22 cellular contexts compared by ENCODE assay signal in the genomic region with DNA sequence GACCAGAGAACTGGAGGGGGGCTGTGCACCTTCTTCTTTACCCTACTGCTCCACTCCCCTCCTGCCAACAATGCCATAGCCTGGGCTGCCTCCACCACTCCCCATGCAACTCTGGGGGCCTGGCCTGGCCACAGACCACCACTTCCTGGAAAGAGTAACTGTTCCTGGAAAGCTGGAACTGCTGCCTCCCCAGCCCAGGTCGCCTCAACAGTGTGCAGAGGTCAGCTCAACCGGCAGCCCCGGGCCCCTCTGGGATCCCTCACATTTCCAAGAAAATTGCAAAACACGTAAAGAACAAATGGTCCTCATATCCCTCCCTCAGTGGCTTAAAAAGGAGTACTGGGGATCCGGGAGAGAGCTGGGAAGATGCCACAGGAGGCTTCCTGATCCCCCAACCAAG. TPM values are rescaled to one million over a fixed set of nuclear protein-coding genes. Genes with fewer than 3 reads are reported as not detected.
DNase-seq lines count a peak whose midpoint lies in the region; ATAC-seq and TF ChIP-seq lines count a peak whose summit lies in the region.
"Had no signal": no experiment of that assay in that cellular context is flagged by ENCODE, and none has a peak within 500 bp of the region (broad histone marks: within the 10 kb centered on the region; RNA-seq: fewer than 3 reads in every experiment).

No MANE protein-coding gene starts in this region.

- no peak overlapping the region for H3K23ac ChIP-seq in neuronal stem cell (ENCODE audit: low read depth, low read length, poor library complexity)

- H3K18ac ChIP-seq in neuronal stem cell (ENCODE audit: low read length), result peak overlapping the region; percentile 70

- H3K4me1 ChIP-seq in right atrium auricular region (no peaks in the 10 kb centered on the region), HEK293 (ENCODE audit: control insufficient read depth, insufficient read depth, low read length) (no peaks in the 10 kb centered on the region), neuronal stem cell (ENCODE audit: control insufficient read depth in 2 of 2, insufficient read depth in 1 of 2, low read depth in 1 of 2, low read length in 2 of 2) (peaks cover 0 to 2% of the 10 kb centered on the region in 2 donors)
- peaks cover 51 to 71% (median 67%) of the 10 kb centered on the region in 10 experiments for H3K4me1 ChIP-seq in BLaER1 treated with 17β-estradiol and CSF1 and Interleukin-3, amounts not matched to agents 10 nM and 100 nM

- no peaks in the 10 kb centered on the region for H4K20me1 ChIP-seq in BLaER1 treated with 17β-estradiol and CSF1 and Interleukin-3, amounts not matched to agents 10 nM and 100 nM

- H3K36me3 Mint-ChIP-seq in activated CD4-positive, alpha-beta T cell treated with anti-CD3 and anti-CD28 coated beads, Interleukin-2, amount 10 ng/mL, durations not matched to agents 24 days and 14 days (ENCODE audit: low read depth), result no peaks in the 10 kb centered on the region
- no peaks in the 10 kb centered on the region for H3K36me3 Mint-ChIP-seq in activated naive CD4-positive, alpha-beta T cell treated with anti-CD3 and anti-CD28 coated beads, Interleukin-2, amount 10 ng/mL, durations not matched to agents 7 days and 5 days
- H3K36me3 Mint-ChIP-seq: CD4-positive, CD25-positive, alpha-beta regulatory T cell; CD8-positive, alpha-beta memory T cell had no signal

- H3K79me1 ChIP-seq in neuronal stem cell (ENCODE audit: low read depth, low read length), result no peaks in the 10 kb centered on the region

- H3K27me3 ChIP-seq in right atrium auricular region, result no peaks in the 10 kb centered on the region
- H3K27me3 ChIP-seq in BLaER1 treated with 17β-estradiol and CSF1 and Interleukin-3, amounts not matched to agents 10 nM and 100 nM, result 0 out of 22 replicates have a peak, but pooled peaks cover 0 to 16% (median 0%) of the 10 kb centered on the region in 11 experiments
- peaks cover 0 to 7% (median 3%) of the 10 kb centered on the region in 3 experiments for H3K27me3 ChIP-seq in neuronal stem cell (ENCODE audit: control insufficient read depth in 3 of 3, insufficient read depth in 3 of 3, low read depth in 1 of 3, low read length in 3 of 3)

- no CpG with 5 or more reads among the region's 5 CpGs for WGBS in neuronal stem cell (ENCODE audit: extremely low coverage in 2 of 2, insufficient read length in 2 of 2, insufficient replicate concordance in 1 of 2), 2 donors

- no peak overlapping the region for H4K91ac ChIP-seq in neuronal stem cell (ENCODE audit: low read depth, low read length, poor library complexity)

- H2BK12ac ChIP-seq in neuronal stem cell (ENCODE audit: low read length), result no peak overlapping the region

- H3K4me3 ChIP-seq in right atrium auricular region (no peak overlapping the region), HEK293 (ENCODE audit: low read depth, low read length) (no peak overlapping the region), neuronal stem cell (ENCODE audit: low read length in 2 of 2) (no peak overlapping the region)
- no peak overlapping the region for H3K4me3 ChIP-seq in BLaER1 treated with 17β-estradiol and CSF1 and Interleukin-3, amounts not matched to agents 10 nM and 100 nM
- H3K4me3 ChIP-seq: GM12878, GM23248 had no signal

- no peaks in the 10 kb centered on the region for H3K9me3 Mint-ChIP-seq in activated CD4-positive, alpha-beta T cell treated with anti-CD3 and anti-CD28 coated beads, Interleukin-2, amount 10 ng/mL, durations not matched to agents 24 days and 14 days
- peaks cover 4% of the 10 kb centered on the region for H3K9me3 Mint-ChIP-seq in activated naive CD4-positive, alpha-beta T cell treated with anti-CD3 and anti-CD28 coated beads, Interleukin-2, amount 10 ng/mL, durations not matched to agents 7 days and 5 days

- peak overlapping the region in 1 of 11 experiments; percentile 24; a peak in 2 of 22 replicates for H3K9ac ChIP-seq in BLaER1 treated with 17β-estradiol and CSF1 and Interleukin-3, amounts not matched to agents 10 nM and 100 nM
- H3K9ac ChIP-seq in neuronal stem cell (ENCODE audit: low read depth, low read length, poor library complexity), result no peak overlapping the region
- H3K9ac ChIP-seq: GM23248 had no signal

- H3K27ac Mint-ChIP-seq in activated CD4-positive, alpha-beta T cell treated with anti-CD3 and anti-CD28 coated beads, Interleukin-2, amount 10 ng/mL, durations not matched to agents 24 days and 14 days, result no peak overlapping the region
- no peak overlapping the region for H3K27ac Mint-ChIP-seq in activated naive CD4-positive, alpha-beta T cell treated with anti-CD3 and anti-CD28 coated beads, Interleukin-2, amount 10 ng/mL, durations not matched to agents 7 days and 5 days
- H3K27ac Mint-ChIP-seq: CD4-positive, CD25-positive, alpha-beta regulatory T cell; HFFc6 had no signal

- no peak overlapping the region for H3K4ac ChIP-seq in neuronal stem cell (ENCODE audit: low read length)

- H2BK15ac ChIP-seq in neuronal stem cell (ENCODE audit: low read length), result peak overlapping the region; percentile 33

- intact Hi-C loops in Right ventricle myocardium superior (cut with DNase I), result no loop called here
- intact Hi-C loops in activated CD4-positive, alpha-beta T cell treated with anti-CD3 and anti-CD28 coated beads, Interleukin-2, amount 10 ng/mL, durations not matched to agents 24 days and 14 days (cut with micrococcal nuclease), result no loop called here

- H3K36me3 ChIP-seq in right atrium auricular region, result no peaks in the 10 kb centered on the region
- no peaks in the 10 kb centered on the region for H3K36me3 ChIP-seq in BLaER1 treated with 17β-estradiol and CSF1 and Interleukin-3, amounts not matched to agents 10 nM and 100 nM
- no peaks in the 10 kb centered on the region for H3K36me3 ChIP-seq in HEK293 (ENCODE audit: control insufficient read depth in 2 of 2, insufficient read depth in 1 of 2, low read length in 2 of 2)
- no peaks in the 10 kb centered on the region for H3K36me3 ChIP-seq in neuronal stem cell (replicated peaks in 1 of 2; ENCODE audit: control insufficient read depth in 2 of 2, insufficient read depth in 2 of 2, low read length in 2 of 2)

- ATAC-seq in Right ventricle myocardium superior (ENCODE audit: poor library complexity) (peak; percentile 52), HG03432 (IDR thresholded peaks at IDR 0.05; ENCODE audit: unreplicated experiment) (no peak)
- ATAC-seq: GM12878 had no signal

- DNase-seq in Right ventricle myocardium superior, result no peak
- DNase-seq in right atrium auricular region (ENCODE audit: low spot score), result no peak
- no peak for DNase-seq in neuronal stem cell (ENCODE audit: low spot score)
- no peak for DNase-seq in activated CD4-positive, alpha-beta T cell treated with anti-CD3 and anti-CD28 coated beads, Interleukin-2, amount 10 ng/mL, durations not matched to agents 24 days and 14 days
- no peak for DNase-seq in activated naive CD4-positive, alpha-beta T cell treated with anti-CD3 and anti-CD28 coated beads, Interleukin-2, amount 10 ng/mL, durations not matched to agents 7 days and 5 days
- DNase-seq: 8988T; C1 segment of cervical spinal cord; Caco-2; CD4-positive, CD25-positive, alpha-beta regulatory T cell; CD8-positive, alpha-beta memory T cell; GM23248; HCEC 1CT; HFFc6; KG1 had no signal

- POLR2A ChIA-PET in HEK293 (lab: Yijun Ruan, JAX), result no interaction called here

- H3K4me2 ChIP-seq in BLaER1 treated with 17β-estradiol and CSF1 and Interleukin-3, amounts not matched to agents 10 nM and 100 nM, result peak overlapping the region; percentile 57 to 95 (median 90)
- H3K4me2 ChIP-seq in neuronal stem cell (ENCODE audit: insufficient read depth, low read length, poor library complexity, severe bottlenecking), result no peak overlapping the region

- no peak overlapping the region for H2BK5ac ChIP-seq in neuronal stem cell (ENCODE audit: low read length)

- peaks cover 11% of the 10 kb centered on the region for H3K4me1 Mint-ChIP-seq in activated CD4-positive, alpha-beta T cell treated with anti-CD3 and anti-CD28 coated beads, Interleukin-2, amount 10 ng/mL, durations not matched to agents 24 days and 14 days
- H3K4me1 Mint-ChIP-seq in activated naive CD4-positive, alpha-beta T cell treated with anti-CD3 and anti-CD28 coated beads, Interleukin-2, amount 10 ng/mL, durations not matched to agents 7 days and 5 days, result peaks cover 24% of the 10 kb centered on the region

- H2AK5ac ChIP-seq in neuronal stem cell (ENCODE audit: low read depth, low read length), result peak overlapping the region; percentile 99

- CTCF ChIA-PET in HEK293 (lab: Yijun Ruan, JAX), result no interaction called here
- CTCF ChIA-PET in activated naive CD4-positive, alpha-beta T cell treated with anti-CD3 and anti-CD28 coated beads, Interleukin-2, amount 10 ng/mL, durations not matched to agents 7 days and 5 days (lab: Charles Lee), result no interaction called here

- H3K14ac ChIP-seq in neuronal stem cell (ENCODE audit: low read length), result no peak overlapping the region

- H3K27me3 Mint-ChIP-seq in activated CD4-positive, alpha-beta T cell treated with anti-CD3 and anti-CD28 coated beads, Interleukin-2, amount 10 ng/mL, durations not matched to agents 24 days and 14 days, result no peaks in the 10 kb centered on the region
- peaks cover 60% of the 10 kb centered on the region for H3K27me3 Mint-ChIP-seq in activated naive CD4-positive, alpha-beta T cell treated with anti-CD3 and anti-CD28 coated beads, Interleukin-2, amount 10 ng/mL, durations not matched to agents 7 days and 5 days

- H2BK120ac ChIP-seq in neuronal stem cell (ENCODE audit: low read depth, low read length), result no peak overlapping the region

- H3K27ac ChIP-seq in right atrium auricular region (no peak overlapping the region), HEK293 (ENCODE audit: extremely low read depth, low read depth, low read length) (no peak overlapping the region), neuronal stem cell (replicated peaks; ENCODE audit: low read length) (no peak overlapping the region)
- peak overlapping the region in 5 of 11 experiments; percentile 12 to 93 (median 35); a peak in 4 of 22 replicates for H3K27ac ChIP-seq in BLaER1 treated with 17β-estradiol and CSF1 and Interleukin-3, amounts not matched to agents 10 nM and 100 nM
- H3K27ac ChIP-seq: GM23248 had no signal

- no peak overlapping the region for H3K4me3 Mint-ChIP-seq in activated CD4-positive, alpha-beta T cell treated with anti-CD3 and anti-CD28 coated beads, Interleukin-2, amount 10 ng/mL, durations not matched to agents 24 days and 14 days
- H3K4me3 Mint-ChIP-seq in activated naive CD4-positive, alpha-beta T cell treated with anti-CD3 and anti-CD28 coated beads, Interleukin-2, amount 10 ng/mL, durations not matched to agents 7 days and 5 days, result no peak overlapping the region
- H3K4me3 Mint-ChIP-seq: CD4-positive, CD25-positive, alpha-beta regulatory T cell; CD8-positive, alpha-beta memory T cell; HFFc6 had no signal

- no peak for TF ChIP-seq CTCF in right atrium auricular region (IDR thresholded peaks at IDR 0.05)
- no peak for TF ChIP-seq CTCF in HEK293 (tag by site-specific recombination; IDR thresholded peaks at IDR 0.05)

- peaks cover 0 to 3% of the 10 kb centered on the region in 2 donors for H3K9me3 ChIP-seq in right atrium auricular region
- peaks cover 0 to 7% (median 4%) of the 10 kb centered on the region in 11 experiments; a peak in 9 of 22 replicates for H3K9me3 ChIP-seq in BLaER1 treated with 17β-estradiol and CSF1 and Interleukin-3, amounts not matched to agents 10 nM and 100 nM (replicated peaks in 1 of 11)
- no peaks in the 10 kb centered on the region for H3K9me3 ChIP-seq in HEK293 (ENCODE audit: control insufficient read depth, insufficient read depth, low read depth, low read length)
- peaks cover 0 to 4% of the 10 kb centered on the region in 2 donors for H3K9me3 ChIP-seq in neuronal stem cell (replicated peaks in 1 of 2; ENCODE audit: control insufficient read depth in 2 of 2, insufficient read depth in 1 of 2, low read depth in 1 of 2, low read length in 2 of 2)
- H3K9me3 ChIP-seq: Caco-2 had no signal

- H2AFZ ChIP-seq in neuronal stem cell (ENCODE audit: low read length), result peak overlapping the region; percentile 22
- H2AFZ ChIP-seq: GM23248 had no signal

- no peak overlapping the region for H4K8ac ChIP-seq in neuronal stem cell (ENCODE audit: low read depth, low read length)

RNA-seq across cellular contexts. Expression of a gene that starts 22.4 kb away (rescaled TPM):
- total RNA-seq in Right ventricle myocardium superior, result 0.16 TPM
- total RNA-seq in right atrium auricular region, result under 1 TPM in 1 of 2 donors, not detected in 1; 0.55 TPM
- 8.3 TPM for polyA plus RNA-seq in neuronal stem cell (2013, experiment 1 of 2)
- 7.9 TPM for polyA plus RNA-seq in neuronal stem cell (2013, experiment 2 of 2)
- total RNA-seq in activated CD4-positive, alpha-beta T cell treated with anti-CD3 and anti-CD28 coated beads, Interleukin-2, amount 10 ng/mL, durations not matched to agents 24 days and 14 days, result not detected in 2 replicates
- total RNA-seq: A673; CD4-positive, CD25-positive, alpha-beta regulatory T cell; CD8-positive, alpha-beta memory T cell; Daoy; GM12878; GM23248; H4; HFFc6 had no signal
- polyA plus RNA-seq: AG04450; CD4-positive, CD25-positive, alpha-beta regulatory T cell; CD8-positive, alpha-beta memory T cell; GM12878; GM23248 had no signal
